Comparison of ENCODE assay signal across 20 cellular contexts in the genomic region with DNA sequence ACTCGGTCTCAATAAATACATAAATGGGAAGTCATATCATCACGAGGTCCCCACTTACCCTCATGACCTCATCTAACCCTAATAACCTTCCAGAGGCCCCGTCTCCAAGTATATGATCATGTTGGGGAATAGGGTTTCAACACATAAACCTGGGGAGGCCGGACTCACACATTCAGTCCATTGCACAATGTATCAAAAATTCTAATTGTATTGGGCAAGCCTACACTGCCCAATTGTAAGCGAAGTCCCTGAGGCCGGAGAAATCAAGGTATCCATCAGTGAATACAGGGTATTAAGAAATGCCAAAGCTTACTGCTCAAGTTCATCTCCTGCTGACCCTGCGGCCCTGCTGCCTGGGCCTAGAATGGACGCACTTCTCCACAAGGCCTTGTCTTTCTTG.
"Had no signal": no experiment of that assay in that cellular context is flagged by ENCODE, and none has a peak within 500 bp of the region (broad histone marks: within the 10 kb centered on the region; RNA-seq: fewer than 3 reads in every experiment).

No MANE protein-coding gene starts in this region.

- H3K79me2 ChIP-seq: hepatocyte had no signal

- DNase-seq: colonic mucosa; dermis blood vessel endothelial cell; effector CD4-positive, alpha-beta T cell; endodermal cell; erythroblast; foreskin melanocyte; head of caudate nucleus; kidney; mucosa of descending colon; naive thymus-derived CD8-positive, alpha-beta T cell; stimulated activated CD4-positive, alpha-beta T cell treated with anti-CD3 and anti-CD28 coated beads, Interleukin-2, amount 100 ng/mL, for 48 hours; stimulated activated naive CD4-positive, alpha-beta T cell treated with Interleukin-2 at 50 U/mL for 16 hours; upper lobe of left lung had no signal

- H2AFZ ChIP-seq: hepatocyte had no signal

- H3K27ac Mint-ChIP-seq: endodermal cell; naive thymus-derived CD8-positive, alpha-beta T cell had no signal

- H3K4me1 ChIP-seq: colonic mucosa, suprapubic skin, tibial artery had no signal

- H3K9me3 ChIP-seq: colonic mucosa, mucosa of descending colon, neutrophil, suprapubic skin, tibial artery, upper lobe of left lung, uterus had no signal

- H3K27me3 Mint-ChIP-seq: naive thymus-derived CD8-positive, alpha-beta T cell had no signal

- H3K36me3 ChIP-seq: colonic mucosa, suprapubic skin, tibial artery, upper lobe of left lung, uterus had no signal

- H3K4me3 ChIP-seq: colonic mucosa, hepatocyte, mucosa of descending colon, smooth muscle cell, suprapubic skin, tibial artery, upper lobe of left lung, uterus had no signal

- FAIRE-seq: endothelial cell of umbilical vein, kidney had no signal

- H3K4me2 ChIP-seq: hepatocyte, smooth muscle cell had no signal

- H3K4me3 Mint-ChIP-seq: endodermal cell; naive thymus-derived CD8-positive, alpha-beta T cell had no signal

- ATAC-seq: mucosa of descending colon; naive thymus-derived CD8-positive, alpha-beta T cell had no signal

- H3K36me3 Mint-ChIP-seq: naive thymus-derived CD8-positive, alpha-beta T cell had no signal

- H3K27ac ChIP-seq: colonic mucosa, hepatocyte, suprapubic skin, tibial artery, upper lobe of left lung had no signal

- H3K9me3 Mint-ChIP-seq: endodermal cell; naive thymus-derived CD8-positive, alpha-beta T cell had no signal

- H3K27me3 ChIP-seq: colonic mucosa, hepatocyte, neutrophil, suprapubic skin, tibial artery, upper lobe of left lung, uterus had no signal
